9 cellular contexts compared by ENCODE assay signal in the genomic region with DNA sequence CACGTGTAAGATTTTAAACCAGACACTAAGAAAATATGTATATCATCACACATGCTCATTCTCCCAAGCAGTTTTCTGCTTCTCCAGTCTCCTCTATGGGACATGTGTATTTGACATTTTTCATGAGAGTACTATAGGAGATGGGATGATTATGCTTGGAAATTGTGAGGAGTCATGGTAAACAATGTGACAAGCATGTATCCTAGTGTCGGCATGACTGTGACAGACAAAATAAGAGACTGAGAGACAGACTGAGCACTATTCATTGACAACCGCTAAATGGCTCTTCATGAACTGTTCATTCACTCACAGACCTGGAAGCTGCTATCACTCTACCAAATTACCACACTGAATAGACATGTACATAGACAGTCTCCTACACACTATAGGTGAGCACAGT.
"Had no signal": no experiment of that assay in that cellular context is flagged by ENCODE, and none has a peak within 500 bp of the region (broad histone marks: within the 10 kb centered on the region; RNA-seq: fewer than 3 reads in every experiment).

No MANE protein-coding gene starts in this region.

- ATAC-seq: GM23338, HCT116 had no signal

- H3K4me3 ChIP-seq: GM23248, GM23338, HAP-1 had no signal

- H3K36me3 ChIP-seq: HAP-1 had no signal

- H3K4me2 ChIP-seq: GM23338 had no signal

- H3K9ac ChIP-seq: GM23248 had no signal

- H3K4me1 ChIP-seq: HAP-1 had no signal

- H3K27ac ChIP-seq: GM23248 had no signal

- H2AFZ ChIP-seq: GM23248, GM23338 had no signal

- H3K9me3 ChIP-seq: HAP-1 had no signal

- DNase-seq: GM23248, GOT3, H7, H9, HCEC 1CT, HFFc6 had no signal
